Comparison of ENCODE assay signal across 10 cellular contexts in the genomic region with DNA sequence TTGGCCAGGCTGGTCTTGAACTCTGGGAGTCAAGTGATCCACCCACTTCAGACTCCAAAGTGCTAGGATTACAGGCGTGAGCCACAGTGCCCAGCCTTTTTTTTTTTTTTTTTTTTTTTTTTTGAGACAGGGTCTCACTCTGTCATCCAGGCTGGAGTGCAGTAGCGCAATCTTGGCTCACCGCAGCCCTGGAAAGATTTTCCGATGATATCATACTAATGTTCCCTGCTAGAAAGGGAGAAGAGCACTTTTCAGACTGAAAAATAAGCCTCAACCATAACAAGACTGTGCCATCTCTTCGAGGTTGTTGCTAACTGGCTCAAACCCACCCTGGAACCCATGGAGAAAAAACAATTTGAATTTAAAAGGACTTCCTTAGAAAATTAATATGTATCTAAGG. TPM values are rescaled to one million over a fixed set of nuclear protein-coding genes. Genes with fewer than 3 reads are reported as not detected.
"Had no signal": no experiment of that assay in that cellular context is flagged by ENCODE, and none has a peak within 500 bp of the region (broad histone marks: within the 10 kb centered on the region; RNA-seq: fewer than 3 reads in every experiment).

No MANE protein-coding gene starts in this region.

RNA-seq across cellular contexts. Expression of gene ALOX15, which starts 42.3 kb away (rescaled TPM):
- total RNA-seq: activated CD4-positive, alpha-beta memory T cell treated with anti-CD3 and anti-CD28 coated beads, Interleukin-2, amount 10 ng/mL, durations not matched to agents 7 days and 5 days; activated CD4-positive, alpha-beta T cell treated with anti-CD3 and anti-CD28 coated beads for 36 hours; activated CD8-positive, alpha-beta memory T cell treated with anti-CD3 and anti-CD28 coated beads for 36 hours; activated naive CD4-positive, alpha-beta T cell treated with anti-CD3 and anti-CD28 coated beads for 36 hours; K562; RPMI7951 had no signal
- polyA plus RNA-seq: K562, SK-N-SH had no signal

RNA-seq across cellular contexts. Expression of gene ZMYND15, which starts 55.9 kb away (rescaled TPM):
- total RNA-seq: activated CD8-positive, alpha-beta memory T cell treated with anti-CD3 and anti-CD28 coated beads for 36 hours; activated naive CD8-positive, alpha-beta T cell treated with anti-CD3 and anti-CD28 coated beads for 36 hours; OCI-LY7; RPMI7951; SJCRH30 had no signal
- polyA plus RNA-seq: K562 had no signal
